In genomic region chr2:42793314-42794270, GRCh38 we compare ENCODE assay signal across 1 cellular context.
A peak's percentile ranks its signal among the peaks of the same experiment; 100 is the strongest.
TF ChIP-seq lines count a peak whose summit lies in the region.

No MANE protein-coding gene starts in this region.

TF ChIP-seq in HepG2, 621 proteins besides CTCF, POLR2A, EP300 and RAD21 (continued from another document and continues in another):
- TF ChIP-seq AFF4 (CRISPR knock-in tag; IDR thresholded peaks at IDR 0.05) (no peak; the same call in 1 of the 2 replicates), ZNF503 (CRISPR knock-in tag; IDR thresholded peaks at IDR 0.05) (0 out of 2 replicates have a peak, but pooled peaks have one; percentile 17), CENPX (CRISPR knock-in tag; IDR thresholded peaks at IDR 0.05) (no peak), FOSL1 (CRISPR knock-in tag; IDR thresholded peaks at IDR 0.05; ENCODE audit: borderline replicate concordance) (no peak), TFAP4 (IDR thresholded peaks at IDR 0.05; ENCODE audit: borderline replicate concordance, low read depth) (no peak), SUZ12 (IDR thresholded peaks at IDR 0.05; ENCODE audit: low read depth, low read length) (no peak), ATF7 (IDR thresholded peaks at IDR 0.05) (no peak), ATF7 (CRISPR knock-in tag; IDR thresholded peaks at IDR 0.05) (no peak), HMGXB3 (CRISPR knock-in tag; IDR thresholded peaks at IDR 0.05; ENCODE audit: borderline replicate concordance) (0 out of 2 replicates have a peak, but pooled peaks have one; percentile 8), MBD4 (IDR thresholded peaks at IDR 0.05; ENCODE audit: borderline replicate concordance, low read length) (peak; percentile 83; the same call in 1 of the 2 replicates), KMT2B (CRISPR knock-in tag; IDR thresholded peaks at IDR 0.05) (no peak), SMAD1 (CRISPR knock-in tag; IDR thresholded peaks at IDR 0.05; ENCODE audit: borderline replicate concordance, low read depth) (no peak), ZKSCAN1 (IDR thresholded peaks at IDR 0.05; ENCODE audit: low read length) (no peak), AHR (CRISPR knock-in tag; IDR thresholded peaks at IDR 0.05) (peak; percentile 45; the same call in 1 of the 2 replicates), ZMYM2 (CRISPR knock-in tag; IDR thresholded peaks at IDR 0.05) (no peak), ZNF605 (CRISPR knock-in tag; IDR thresholded peaks at IDR 0.05) (peak; percentile 64), ZNF704 (CRISPR knock-in tag; IDR thresholded peaks at IDR 0.05; ENCODE audit: borderline replicate concordance) (no peak; the same call in 1 of the 2 replicates), NR2F6 (IDR thresholded peaks at IDR 0.05) (no peak), NR2F6 (CRISPR knock-in tag; IDR thresholded peaks at IDR 0.05) (no peak), AGO2 (optimal IDR thresholded peaks at IDR 0.05; ENCODE audit: low read depth, low read length) (peak; percentile 79), SIN3A (IDR thresholded peaks at IDR 0.05; ENCODE audit: borderline replicate concordance, low read depth, low read length) (no peak), CCDC6 (CRISPR knock-in tag; IDR thresholded peaks at IDR 0.05) (peak; percentile 6; the same call in 1 of the 2 replicates), U2AF2 (IDR thresholded peaks at IDR 0.05; ENCODE audit: low read depth, low read length) (no peak), XRCC5 (optimal IDR thresholded peaks at IDR 0.05; ENCODE audit: low read length) (no peak), RBM39 (IDR thresholded peaks at IDR 0.05; ENCODE audit: low read depth, low read length, poor library complexity, severe bottlenecking) (peak; percentile 4), ZFP36L1 (CRISPR knock-in tag; IDR thresholded peaks at IDR 0.05) (no peak), GPN1 (CRISPR knock-in tag; IDR thresholded peaks at IDR 0.05; ENCODE audit: borderline replicate concordance) (no peak), ATAD3A (CRISPR knock-in tag; IDR thresholded peaks at IDR 0.05) (no peak), TBX2 (CRISPR knock-in tag; IDR thresholded peaks at IDR 0.05; ENCODE audit: borderline replicate concordance) (no peak), HES4 (CRISPR knock-in tag; IDR thresholded peaks at IDR 0.05; ENCODE audit: borderline replicate concordance) (no peak), PHF21A (CRISPR knock-in tag; IDR thresholded peaks at IDR 0.05) (no peak), ZSCAN30 (CRISPR knock-in tag; IDR thresholded peaks at IDR 0.05) (peak; percentile 39; the same call in 1 of the 2 replicates), POGK (CRISPR knock-in tag; conservative IDR thresholded peaks at IDR 0.05) (0 out of 2 replicates have a peak, but pooled peaks have one; percentile 39), TCF7L2 (IDR thresholded peaks at IDR 0.05; ENCODE audit: low read depth, low read length) (no peak), AHDC1 (CRISPR knock-in tag; IDR thresholded peaks at IDR 0.05; ENCODE audit: borderline replicate concordance) (no peak), KAT7 (CRISPR knock-in tag; IDR thresholded peaks at IDR 0.05; ENCODE audit: borderline replicate concordance) (peak; percentile 11; the same call in 1 of the 2 replicates), ONECUT2 (CRISPR knock-in tag; IDR thresholded peaks at IDR 0.05) (0 out of 2 replicates have a peak, but pooled peaks have one; percentile 5), SNAPC5 (CRISPR knock-in tag; IDR thresholded peaks at IDR 0.05; ENCODE audit: borderline replicate concordance) (no peak), CERS6 (CRISPR knock-in tag; IDR thresholded peaks at IDR 0.05) (0 out of 2 replicates have a peak, but pooled peaks have one; percentile 64)
